Comparison of ENCODE assay signal across 8 cellular contexts in the genomic region with DNA sequence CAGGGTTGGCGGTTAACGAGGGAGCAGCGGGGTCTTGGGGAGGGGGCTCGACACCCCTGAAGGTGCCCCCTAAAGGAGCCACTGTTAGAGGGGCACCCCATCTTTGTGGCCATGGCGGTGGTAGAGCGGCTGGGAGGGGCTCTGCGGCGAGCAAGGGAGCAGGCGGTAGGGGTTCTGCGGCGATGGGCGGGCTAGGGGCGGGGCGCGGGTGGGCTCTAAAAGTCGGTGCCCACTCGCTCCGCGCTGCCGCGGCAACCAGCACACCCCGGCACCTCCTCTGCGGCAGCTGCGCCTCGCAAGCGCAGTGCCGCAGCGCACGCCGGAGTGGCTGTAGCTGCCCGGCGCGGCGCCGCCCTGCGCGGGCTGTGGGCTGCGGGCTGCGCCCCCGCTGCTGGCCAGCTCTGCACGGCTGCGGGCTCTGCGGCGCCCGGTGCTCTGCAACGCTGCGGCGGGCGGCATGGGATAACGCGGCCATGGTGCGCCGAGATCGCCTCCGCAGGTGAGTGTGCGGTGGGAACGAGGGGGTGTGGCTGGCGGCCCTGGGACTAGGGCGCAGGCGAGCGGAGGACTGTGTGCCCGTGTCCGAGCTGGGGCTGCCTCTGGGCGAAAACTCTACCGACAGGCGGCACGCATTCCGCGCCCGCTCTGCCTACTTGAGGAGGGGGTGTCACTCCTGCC. TPM values are rescaled to one million over a fixed set of nuclear protein-coding genes. Genes with fewer than 3 reads are reported as not detected.
A peak's percentile ranks its signal among the peaks of the same experiment; 100 is the strongest.
DNase-seq lines count a peak whose midpoint lies in the region; ATAC-seq and TF ChIP-seq lines count a peak whose summit lies in the region.

A gene with protein sequence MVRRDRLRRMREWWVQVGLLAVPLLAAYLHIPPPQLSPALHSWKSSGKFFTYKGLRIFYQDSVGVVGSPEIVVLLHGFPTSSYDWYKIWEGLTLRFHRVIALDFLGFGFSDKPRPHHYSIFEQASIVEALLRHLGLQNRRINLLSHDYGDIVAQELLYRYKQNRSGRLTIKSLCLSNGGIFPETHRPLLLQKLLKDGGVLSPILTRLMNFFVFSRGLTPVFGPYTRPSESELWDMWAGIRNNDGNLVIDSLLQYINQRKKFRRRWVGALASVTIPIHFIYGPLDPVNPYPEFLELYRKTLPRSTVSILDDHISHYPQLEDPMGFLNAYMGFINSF (plus strand): TSS at position 245 of the 678 bp plus-strand sequence. CDS start 229 bp downstream, at position 474.

- H3K36me3 ChIP-seq in esophagus muscularis mucosa, result no peaks in the 10 kb centered on the region

- peaks cover 11 to 33% (median 29%) of the 10 kb centered on the region in 4 donors for H3K4me1 ChIP-seq in esophagus muscularis mucosa

- no peak within 1 kb of the TSS for H3K27ac Mint-ChIP-seq in T-cell
- H3K27ac Mint-ChIP-seq in nephron, result peak within 1 kb of the TSS; percentile 98 to 100 (median 99)

- intact Hi-C loops in esophagus muscularis mucosa (cut with DNase I), result no loop called here

- TF ChIP-seq POLR2A in esophagus muscularis mucosa (IDR thresholded peaks at IDR 0.05; ENCODE audit: low read depth), result no peak

- H3K36me3 Mint-ChIP-seq in T-cell (no peaks in the 10 kb centered on the region), nephron (ENCODE audit: low read depth) (peaks cover 42% of the 10 kb centered on the region)

- H3K9me3 ChIP-seq in esophagus muscularis mucosa, result no peaks in the 10 kb centered on the region

- 40% methylated on average over 14 of the region's 70 CpGs for whole genome bisulfite sequencing in esophagus muscularis mucosa

- peak within 1 kb of the TSS; percentile 37 to 53 (median 45) for H3K4me3 ChIP-seq in esophagus muscularis mucosa

- H3K27me3 Mint-ChIP-seq in T-cell, result peaks cover 21 to 58% of the 10 kb centered on the region in 2 donors
- H3K27me3 Mint-ChIP-seq in nephron (ENCODE audit: low read depth), result no peaks in the 10 kb centered on the region

- H3K27ac ChIP-seq in esophagus muscularis mucosa (replicated peaks in 1 of 4), result no peak within 1 kb of the TSS

- ATAC-seq in T-cell (replicated peaks in 1 of 4), result peak; percentile 48 to 69 (median 56)

- no peaks in the 10 kb centered on the region for H3K9me3 Mint-ChIP-seq in T-cell
- H3K9me3 Mint-ChIP-seq in nephron, result peaks cover 3% of the 10 kb centered on the region

- TF ChIP-seq EP300 in esophagus muscularis mucosa (IDR thresholded peaks at IDR 0.05), result no peak

- peaks cover 11 to 25% (median 18%) of the 10 kb centered on the region in 3 donors for H3K4me1 Mint-ChIP-seq in T-cell
- H3K4me1 Mint-ChIP-seq in nephron, result peaks cover 70% of the 10 kb centered on the region

- peaks cover 0 to 58% (median 8%) of the 10 kb centered on the region in 4 donors for H3K27me3 ChIP-seq in esophagus muscularis mucosa

- DNase-seq in NCI-H748 (lab: John Stamatoyannopoulos, UW; ENCODE audit: unreplicated experiment) (peak; percentile 83), NCI-H748 treated with DMSO at 0.1 percent for 48 hours (lab: John Stamatoyannopoulos, UW) (no peak), T-cell (peak in 4 of 34 experiments; percentile 3 to 25 (median 9)), esophagus muscularis mucosa (ENCODE audit: extremely low spot score) (peak; percentile 29), foreskin melanocyte (no peak), amniotic stem cell (lab: John Stamatoyannopoulos, UW) (no peak), dedifferentiated amniotic fluid mesenchymal stem cell (ENCODE audit: extremely low spot score) (no peak)

- H3K4me3 Mint-ChIP-seq in T-cell (peak within 1 kb of the TSS; percentile 58 to 80 (median 70)), nephron (peak within 1 kb of the TSS; percentile 97 to 98 (median 97))

- no peak for TF ChIP-seq CTCF in esophagus muscularis mucosa (IDR thresholded peaks at IDR 0.05)
- TF ChIP-seq CTCF in nephron (IDR thresholded peaks at IDR 0.05; ENCODE audit: unreplicated experiment in 3 of 3), result no peak

- CTCF ChIA-PET in T-cell (lab: Charles Lee), result no interaction called here

- POLR2A ChIA-PET in T-cell (lab: Charles Lee), result no interaction called here

RNA-seq across cellular contexts. Expression of the gene that starts here (rescaled TPM):
- total RNA-seq in T-cell (1 to 10 TPM; 3.1 to 8.2 (median 5.6) TPM), esophagus muscularis mucosa (1 to 10 TPM; 2.6 to 4.6 (median 3.1) TPM)

Comparison
In these comparisons a context has a peak if more than half of its experiments do, and no peak if none do; other contexts are left out.
1. DNase-seq: peak in NCI-H748 (single experiment) and esophagus muscularis mucosa (single experiment); none in NCI-H748 treated with DMSO at 0.1 percent for 48 hours (single experiment), foreskin melanocyte (single experiment), amniotic stem cell (single experiment) and dedifferentiated amniotic fluid mesenchymal stem cell (single experiment).
2. H3K27ac Mint-ChIP-seq: peak in nephron (3 of 3); none in T-cell (0 of 2).